Comparison of ENCODE assay signal across 8 cellular contexts in genomic region chr3:186570096-186570940, GRCh38. TPM values are rescaled to one million over a fixed set of nuclear protein-coding genes. Genes with fewer than 3 reads are reported as not detected.
DNase-seq lines count a peak whose midpoint lies in the region; ATAC-seq and TF ChIP-seq lines count a peak whose summit lies in the region.

DNAJB11 (plus strand) TSS chr3:186570720; CDS start chr3:186570898, 178 bp downstream.

- peak within 1 kb of the TSS; percentile 93 for H3K27ac Mint-ChIP-seq in Calu3 (ENCODE audit: unreplicated experiment)

- ATAC-seq in GM21447 (IDR thresholded peaks at IDR 0.05; ENCODE audit: unreplicated experiment): peak; percentile 84

- no peak for TF ChIP-seq CTCF in Calu3 (IDR thresholded peaks at IDR 0.05; ENCODE audit: unreplicated experiment)
- TF ChIP-seq CTCF in OCI-LY1 (IDR thresholded peaks at IDR 0.05; ENCODE audit: low read length): no peak

- no peaks in the 10 kb centered on the region for H3K9me2 ChIP-seq in OCI-LY1 (ENCODE audit: low read depth, low read length)

- H3K4me3 ChIP-seq in HUES64 (ENCODE audit: low read length) (peak within 1 kb of the TSS; percentile 90), OCI-LY1 (ENCODE audit: low read depth, low read length, poor library complexity, severe bottlenecking) (peak within 1 kb of the TSS; percentile 71)

- no peaks in the 10 kb centered on the region for H3K9me3 Mint-ChIP-seq in Calu3 (ENCODE audit: low read depth, unreplicated experiment)

- H3K4me1 ChIP-seq in HUES64 (ENCODE audit: insufficient read depth, low read length): 0 out of 2 replicates have a peak, but pooled peaks cover 13% of the 10 kb centered on the region
- H3K4me1 ChIP-seq in OCI-LY1 (ENCODE audit: insufficient read depth, low read length, severe bottlenecking): peaks cover 46% of the 10 kb centered on the region

- no TSS peak for BruUV-seq in Calu3 (replicated peaks; lab: Mats Ljungman, UMichigan)

- H3K4me3 Mint-ChIP-seq in Calu3 (ENCODE audit: low read depth, unreplicated experiment): peak within 1 kb of the TSS; percentile 90

- H3K27me3 ChIP-seq in HUES64 (ENCODE audit: insufficient read depth, low read length): no peaks in the 10 kb centered on the region
- H3K27me3 ChIP-seq in OCI-LY1 (ENCODE audit: insufficient read depth, low read length): no peaks in the 10 kb centered on the region

- H3K4me2 ChIP-seq in OCI-LY1 (ENCODE audit: low read length): peak within 1 kb of the TSS; percentile 79

- H4K20me1 ChIP-seq in OCI-LY1 (ENCODE audit: insufficient read depth, low read length): no peaks in the 10 kb centered on the region

- intact Hi-C loops in Calu3 (cut with micrococcal nuclease; ENCODE audit: unreplicated experiment): loop anchor here (1.0 kb wide), 1 partner anchor 236 kb away; the partner anchor contains the start of gene RFC4

- H3K27me3 Mint-ChIP-seq in Calu3 (ENCODE audit: unreplicated experiment): no peaks in the 10 kb centered on the region

- no peak within 1 kb of the TSS for H2AFZ ChIP-seq in OCI-LY1 (ENCODE audit: low read length)

- H3K36me3 Mint-ChIP-seq in Calu3 (ENCODE audit: insufficient read depth, unreplicated experiment): peaks cover 87% of the 10 kb centered on the region

- H3K9me3 ChIP-seq in HUES64 (ENCODE audit: insufficient read depth, low read depth, low read length): no peaks in the 10 kb centered on the region
- no peaks in the 10 kb centered on the region for H3K9me3 ChIP-seq in OCI-LY1 (ENCODE audit: low read length)

- peaks cover 37% of the 10 kb centered on the region for H3K4me1 Mint-ChIP-seq in Calu3 (ENCODE audit: low read depth, unreplicated experiment)

- in situ Hi-C loops in endometrial microvascular endothelial cells (cut with HindIII; ENCODE audit: inconsistent ontology term, low pct_unique_long_range_greater_than_20kb, low sequenced_read_pairs): no loop called here

- WGBS in HUES64: under 1% methylated on average over 59 of the region's 59 CpGs

- H3K36me3 ChIP-seq in HUES64 (ENCODE audit: insufficient read depth, low read length) (peaks cover 33% of the 10 kb centered on the region), OCI-LY1 (ENCODE audit: insufficient read depth, low read length) (peaks cover 36% of the 10 kb centered on the region)

- peaks cover 27% of the 10 kb centered on the region for H3K79me2 ChIP-seq in OCI-LY1 (ENCODE audit: insufficient read depth, low read length)

- H3K27ac ChIP-seq in HUES64 (ENCODE audit: low read depth, low read length): peak within 1 kb of the TSS; percentile 76
- peak within 1 kb of the TSS; percentile 24 for H3K27ac ChIP-seq in OCI-LY1 (ENCODE audit: low read depth, low read length, poor library complexity, severe bottlenecking)

- DNase-seq in Calu3 (peak; percentile 100), mesenteric fat pad (ENCODE audit: low spot score) (peak; percentile 99)
- DNase-seq in activated CD8-positive, alpha-beta memory T cell treated with anti-CD3 and anti-CD28 coated beads, Interleukin-2, amount 50 U/mL, for 4 hours: peak; percentile 98
- peak; percentile 90 for DNase-seq in stimulated activated CD8-positive, alpha-beta memory T cell treated with anti-CD3 and anti-CD28 coated beads, Interleukin-15, amount 100 ng/mL, for 24 hours (ENCODE audit: low read depth)

- H3K9ac ChIP-seq in HUES64 (ENCODE audit: low read depth, low read length): peak within 1 kb of the TSS; percentile 95
- peak within 1 kb of the TSS; percentile 77 for H3K9ac ChIP-seq in OCI-LY1 (ENCODE audit: low read length)

- H3F3A ChIP-seq in OCI-LY1 (ENCODE audit: insufficient read depth, low read length): no peaks in the 10 kb centered on the region

- CTCF ChIA-PET in Calu3 (lab: Charles Lee): interaction anchor here (0.7 to 3.1 kb wide), 14 partner anchors 12 to 1515 kb away, joined by 3 to 27 read pairs (median 5); no protein-coding TSS in a partner anchor

RNA-seq across cellular contexts. Expression of gene DNAJB11, which starts in this region (rescaled TPM):
- total RNA-seq in Calu3 (2022) (171 and 181 TPM in 2 replicates), endometrial microvascular endothelial cells (ENCODE audit: inconsistent ontology term) (78.0 TPM), mesenteric fat pad (47.0 TPM)
- 74.8 TPM for polyA plus RNA-seq in HUES64 (2013, experiment 1 of 2)
- polyA plus RNA-seq in HUES64 (2013, experiment 2 of 2): 66.3 TPM

Comparison
In these comparisons a context has a peak if more than half of its experiments do, and no peak if none do; other contexts are left out.
1. Peak in every context shown above with its lines: DNase-seq, ATAC-seq, H3K4me3 ChIP-seq and H3K27ac ChIP-seq.